ENCODE assay signal across 1 cellular context in genomic region chr9:129040113-129040643, GRCh38.
TF ChIP-seq lines count a peak whose summit lies in the region.

No MANE protein-coding gene starts in this region.

TF ChIP-seq in K562, 482 proteins besides CTCF, POLR2A, EP300 and RAD21 (continues in another document):
- TF ChIP-seq ZNF232 (CRISPR knock-in tag; IDR thresholded peaks at IDR 0.05), result no peak
- no peak for TF ChIP-seq POLR2H (tag; IDR thresholded peaks at IDR 0.05; ENCODE audit: low read depth)
- TF ChIP-seq, protein P1, sequence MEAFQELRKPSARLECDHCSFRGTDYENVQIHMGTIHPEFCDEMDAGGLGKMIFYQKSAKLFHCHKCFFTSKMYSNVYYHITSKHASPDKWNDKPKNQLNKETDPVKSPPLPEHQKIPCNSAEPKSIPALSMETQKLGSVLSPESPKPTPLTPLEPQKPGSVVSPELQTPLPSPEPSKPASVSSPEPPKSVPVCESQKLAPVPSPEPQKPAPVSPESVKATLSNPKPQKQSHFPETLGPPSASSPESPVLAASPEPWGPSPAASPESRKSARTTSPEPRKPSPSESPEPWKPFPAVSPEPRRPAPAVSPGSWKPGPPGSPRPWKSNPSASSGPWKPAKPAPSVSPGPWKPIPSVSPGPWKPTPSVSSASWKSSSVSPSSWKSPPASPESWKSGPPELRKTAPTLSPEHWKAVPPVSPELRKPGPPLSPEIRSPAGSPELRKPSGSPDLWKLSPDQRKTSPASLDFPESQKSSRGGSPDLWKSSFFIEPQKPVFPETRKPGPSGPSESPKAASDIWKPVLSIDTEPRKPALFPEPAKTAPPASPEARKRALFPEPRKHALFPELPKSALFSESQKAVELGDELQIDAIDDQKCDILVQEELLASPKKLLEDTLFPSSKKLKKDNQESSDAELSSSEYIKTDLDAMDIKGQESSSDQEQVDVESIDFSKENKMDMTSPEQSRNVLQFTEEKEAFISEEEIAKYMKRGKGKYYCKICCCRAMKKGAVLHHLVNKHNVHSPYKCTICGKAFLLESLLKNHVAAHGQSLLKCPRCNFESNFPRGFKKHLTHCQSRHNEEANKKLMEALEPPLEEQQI (IDR thresholded peaks at IDR 0.05), result no peak
- TF ChIP-seq RNF2 (IDR thresholded peaks at IDR 0.05), result peak; percentile 60
- TF ChIP-seq C11orf30 (IDR thresholded peaks at IDR 0.05; ENCODE audit: low read depth), result no peak
- no peak for TF ChIP-seq CHCHD3 (CRISPR knock-in tag; IDR thresholded peaks at IDR 0.05)
- TF ChIP-seq BRD4 (IDR thresholded peaks at IDR 0.05), result no peak
- no peak for TF ChIP-seq ZSCAN32 (CRISPR knock-in tag; IDR thresholded peaks at IDR 0.05)
- TF ChIP-seq, protein P2, sequence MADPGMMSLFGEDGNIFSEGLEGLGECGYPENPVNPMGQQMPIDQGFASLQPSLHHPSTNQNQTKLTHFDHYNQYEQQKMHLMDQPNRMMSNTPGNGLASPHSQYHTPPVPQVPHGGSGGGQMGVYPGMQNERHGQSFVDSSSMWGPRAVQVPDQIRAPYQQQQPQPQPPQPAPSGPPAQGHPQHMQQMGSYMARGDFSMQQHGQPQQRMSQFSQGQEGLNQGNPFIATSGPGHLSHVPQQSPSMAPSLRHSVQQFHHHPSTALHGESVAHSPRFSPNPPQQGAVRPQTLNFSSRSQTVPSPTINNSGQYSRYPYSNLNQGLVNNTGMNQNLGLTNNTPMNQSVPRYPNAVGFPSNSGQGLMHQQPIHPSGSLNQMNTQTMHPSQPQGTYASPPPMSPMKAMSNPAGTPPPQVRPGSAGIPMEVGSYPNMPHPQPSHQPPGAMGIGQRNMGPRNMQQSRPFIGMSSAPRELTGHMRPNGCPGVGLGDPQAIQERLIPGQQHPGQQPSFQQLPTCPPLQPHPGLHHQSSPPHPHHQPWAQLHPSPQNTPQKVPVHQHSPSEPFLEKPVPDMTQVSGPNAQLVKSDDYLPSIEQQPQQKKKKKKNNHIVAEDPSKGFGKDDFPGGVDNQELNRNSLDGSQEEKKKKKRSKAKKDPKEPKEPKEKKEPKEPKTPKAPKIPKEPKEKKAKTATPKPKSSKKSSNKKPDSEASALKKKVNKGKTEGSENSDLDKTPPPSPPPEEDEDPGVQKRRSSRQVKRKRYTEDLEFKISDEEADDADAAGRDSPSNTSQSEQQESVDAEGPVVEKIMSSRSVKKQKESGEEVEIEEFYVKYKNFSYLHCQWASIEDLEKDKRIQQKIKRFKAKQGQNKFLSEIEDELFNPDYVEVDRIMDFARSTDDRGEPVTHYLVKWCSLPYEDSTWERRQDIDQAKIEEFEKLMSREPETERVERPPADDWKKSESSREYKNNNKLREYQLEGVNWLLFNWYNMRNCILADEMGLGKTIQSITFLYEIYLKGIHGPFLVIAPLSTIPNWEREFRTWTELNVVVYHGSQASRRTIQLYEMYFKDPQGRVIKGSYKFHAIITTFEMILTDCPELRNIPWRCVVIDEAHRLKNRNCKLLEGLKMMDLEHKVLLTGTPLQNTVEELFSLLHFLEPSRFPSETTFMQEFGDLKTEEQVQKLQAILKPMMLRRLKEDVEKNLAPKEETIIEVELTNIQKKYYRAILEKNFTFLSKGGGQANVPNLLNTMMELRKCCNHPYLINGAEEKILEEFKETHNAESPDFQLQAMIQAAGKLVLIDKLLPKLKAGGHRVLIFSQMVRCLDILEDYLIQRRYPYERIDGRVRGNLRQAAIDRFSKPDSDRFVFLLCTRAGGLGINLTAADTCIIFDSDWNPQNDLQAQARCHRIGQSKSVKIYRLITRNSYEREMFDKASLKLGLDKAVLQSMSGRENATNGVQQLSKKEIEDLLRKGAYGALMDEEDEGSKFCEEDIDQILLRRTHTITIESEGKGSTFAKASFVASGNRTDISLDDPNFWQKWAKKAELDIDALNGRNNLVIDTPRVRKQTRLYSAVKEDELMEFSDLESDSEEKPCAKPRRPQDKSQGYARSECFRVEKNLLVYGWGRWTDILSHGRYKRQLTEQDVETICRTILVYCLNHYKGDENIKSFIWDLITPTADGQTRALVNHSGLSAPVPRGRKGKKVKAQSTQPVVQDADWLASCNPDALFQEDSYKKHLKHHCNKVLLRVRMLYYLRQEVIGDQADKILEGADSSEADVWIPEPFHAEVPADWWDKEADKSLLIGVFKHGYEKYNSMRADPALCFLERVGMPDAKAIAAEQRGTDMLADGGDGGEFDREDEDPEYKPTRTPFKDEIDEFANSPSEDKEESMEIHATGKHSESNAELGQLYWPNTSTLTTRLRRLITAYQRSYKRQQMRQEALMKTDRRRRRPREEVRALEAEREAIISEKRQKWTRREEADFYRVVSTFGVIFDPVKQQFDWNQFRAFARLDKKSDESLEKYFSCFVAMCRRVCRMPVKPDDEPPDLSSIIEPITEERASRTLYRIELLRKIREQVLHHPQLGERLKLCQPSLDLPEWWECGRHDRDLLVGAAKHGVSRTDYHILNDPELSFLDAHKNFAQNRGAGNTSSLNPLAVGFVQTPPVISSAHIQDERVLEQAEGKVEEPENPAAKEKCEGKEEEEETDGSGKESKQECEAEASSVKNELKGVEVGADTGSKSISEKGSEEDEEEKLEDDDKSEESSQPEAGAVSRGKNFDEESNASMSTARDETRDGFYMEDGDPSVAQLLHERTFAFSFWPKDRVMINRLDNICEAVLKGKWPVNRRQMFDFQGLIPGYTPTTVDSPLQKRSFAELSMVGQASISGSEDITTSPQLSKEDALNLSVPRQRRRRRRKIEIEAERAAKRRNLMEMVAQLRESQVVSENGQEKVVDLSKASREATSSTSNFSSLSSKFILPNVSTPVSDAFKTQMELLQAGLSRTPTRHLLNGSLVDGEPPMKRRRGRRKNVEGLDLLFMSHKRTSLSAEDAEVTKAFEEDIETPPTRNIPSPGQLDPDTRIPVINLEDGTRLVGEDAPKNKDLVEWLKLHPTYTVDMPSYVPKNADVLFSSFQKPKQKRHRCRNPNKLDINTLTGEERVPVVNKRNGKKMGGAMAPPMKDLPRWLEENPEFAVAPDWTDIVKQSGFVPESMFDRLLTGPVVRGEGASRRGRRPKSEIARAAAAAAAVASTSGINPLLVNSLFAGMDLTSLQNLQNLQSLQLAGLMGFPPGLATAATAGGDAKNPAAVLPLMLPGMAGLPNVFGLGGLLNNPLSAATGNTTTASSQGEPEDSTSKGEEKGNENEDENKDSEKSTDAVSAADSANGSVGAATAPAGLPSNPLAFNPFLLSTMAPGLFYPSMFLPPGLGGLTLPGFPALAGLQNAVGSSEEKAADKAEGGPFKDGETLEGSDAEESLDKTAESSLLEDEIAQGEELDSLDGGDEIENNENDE (IDR thresholded peaks at IDR 0.05; ENCODE audit: low read depth, low read length), result no peak
- TF ChIP-seq ZBTB2 (IDR thresholded peaks at IDR 0.05), result peak; percentile 29; the same call in 1 of the 2 replicates
- no peak for TF ChIP-seq ELK3 (CRISPR knock-in tag; IDR thresholded peaks at IDR 0.05)
- TF ChIP-seq KDM1A (IDR thresholded peaks at IDR 0.05), result 0 out of 4 replicates have a peak, but pooled peaks of 1 of the 2 experiments have one; percentile 1
- TF ChIP-seq CBFA2T3 (IDR thresholded peaks at IDR 0.05), result peak; percentile 77
- 0 out of 2 replicates have a peak, but pooled peaks have one; percentile 31 for TF ChIP-seq CREM (IDR thresholded peaks at IDR 0.05; ENCODE audit: low read depth)
- TF ChIP-seq RBM25 (IDR thresholded peaks at IDR 0.05; ENCODE audit: low read depth, low read length, severe bottlenecking), result no peak
- TF ChIP-seq BHLHE40 (IDR thresholded peaks at IDR 0.05; ENCODE audit: low read length), result peak; percentile 86
- TF ChIP-seq NRF1 (conservative IDR thresholded peaks at IDR 0.05 in 1 of 2, IDR thresholded peaks at IDR 0.05 in 1 of 2), result 0 out of 4 replicates have a peak, but pooled peaks of 1 of the 2 experiments have one; percentile 10
- TF ChIP-seq MYC (IDR thresholded peaks at IDR 0.05; ENCODE audit: low read depth, low read length), result peak; percentile 67
- no peak for TF ChIP-seq MYC (CRISPR knock-in tag; IDR thresholded peaks at IDR 0.05; ENCODE audit: borderline replicate concordance, low read depth)
- TF ChIP-seq HCFC1 (IDR thresholded peaks at IDR 0.05; ENCODE audit: low read depth, low read length), result no peak
- no peak for TF ChIP-seq ZNF76 (CRISPR knock-in tag; IDR thresholded peaks at IDR 0.05; ENCODE audit: borderline replicate concordance)
- no peak for TF ChIP-seq ARID3A (IDR thresholded peaks at IDR 0.05; ENCODE audit: borderline replicate concordance, low read depth, low read length)
- TF ChIP-seq MEIS2 (IDR thresholded peaks at IDR 0.05; ENCODE audit: partially characterized antibody), result no peak
- no peak for TF ChIP-seq EHMT2 (IDR thresholded peaks at IDR 0.05)
- TF ChIP-seq, protein P3, sequence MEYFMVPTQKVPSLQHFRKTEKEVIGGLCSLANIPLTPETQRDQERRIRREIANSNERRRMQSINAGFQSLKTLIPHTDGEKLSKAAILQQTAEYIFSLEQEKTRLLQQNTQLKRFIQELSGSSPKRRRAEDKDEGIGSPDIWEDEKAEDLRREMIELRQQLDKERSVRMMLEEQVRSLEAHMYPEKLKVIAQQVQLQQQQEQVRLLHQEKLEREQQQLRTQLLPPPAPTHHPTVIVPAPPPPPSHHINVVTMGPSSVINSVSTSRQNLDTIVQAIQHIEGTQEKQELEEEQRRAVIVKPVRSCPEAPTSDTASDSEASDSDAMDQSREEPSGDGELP (CRISPR knock-in tag; IDR thresholded peaks at IDR 0.05; ENCODE audit: borderline replicate concordance), result peak; percentile 57; the same call in 1 of the 2 replicates
- no peak for TF ChIP-seq NR2F6 (CRISPR knock-in tag; IDR thresholded peaks at IDR 0.05)
- TF ChIP-seq CBFA2T2 (conservative IDR thresholded peaks at IDR 0.05), result peak; percentile 37; the same call in 1 of the 2 replicates
- TF ChIP-seq RBM22 (IDR thresholded peaks at IDR 0.05; ENCODE audit: low read depth, low read length, poor library complexity, severe bottlenecking), result no peak
- TF ChIP-seq MTA2 (IDR thresholded peaks at IDR 0.05; ENCODE audit: low read depth), result peak; percentile 55
- peak in 1 of 2 experiments; percentile 27; a peak in 1 of 4 replicates for TF ChIP-seq MAZ (CRISPR knock-in tag; conservative IDR thresholded peaks at IDR 0.05 in 1 of 2, IDR thresholded peaks at IDR 0.05 in 1 of 2)
- TF ChIP-seq NR4A1 (CRISPR knock-in tag; IDR thresholded peaks at IDR 0.05), result no peak
- TF ChIP-seq NR4A1 (tag; IDR thresholded peaks at IDR 0.05), result peak; percentile 32; the same call in 1 of the 2 replicates
- TF ChIP-seq ZFP36 (IDR thresholded peaks at IDR 0.05; ENCODE audit: low read depth, low read length, partially characterized antibody), result no peak
- no peak for TF ChIP-seq ZNF551 (CRISPR knock-in tag; IDR thresholded peaks at IDR 0.05)
- TF ChIP-seq JUND (IDR thresholded peaks at IDR 0.05; ENCODE audit: borderline replicate concordance, low read depth, low read length), result no peak
- TF ChIP-seq JUND (tag; IDR thresholded peaks at IDR 0.05; ENCODE audit: borderline replicate concordance, low read depth, low read length), result peak; percentile 36; the same call in 1 of the 3 replicates
- TF ChIP-seq, protein P4, sequence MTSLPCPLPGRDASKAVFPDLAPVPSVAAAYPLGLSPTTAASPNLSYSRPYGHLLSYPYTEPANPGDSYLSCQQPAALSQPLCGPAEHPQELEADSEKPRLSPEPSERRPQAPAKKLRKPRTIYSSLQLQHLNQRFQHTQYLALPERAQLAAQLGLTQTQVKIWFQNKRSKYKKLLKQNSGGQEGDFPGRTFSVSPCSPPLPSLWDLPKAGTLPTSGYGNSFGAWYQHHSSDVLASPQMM (CRISPR knock-in tag; IDR thresholded peaks at IDR 0.05), result no peak
- TF ChIP-seq, protein P5, sequence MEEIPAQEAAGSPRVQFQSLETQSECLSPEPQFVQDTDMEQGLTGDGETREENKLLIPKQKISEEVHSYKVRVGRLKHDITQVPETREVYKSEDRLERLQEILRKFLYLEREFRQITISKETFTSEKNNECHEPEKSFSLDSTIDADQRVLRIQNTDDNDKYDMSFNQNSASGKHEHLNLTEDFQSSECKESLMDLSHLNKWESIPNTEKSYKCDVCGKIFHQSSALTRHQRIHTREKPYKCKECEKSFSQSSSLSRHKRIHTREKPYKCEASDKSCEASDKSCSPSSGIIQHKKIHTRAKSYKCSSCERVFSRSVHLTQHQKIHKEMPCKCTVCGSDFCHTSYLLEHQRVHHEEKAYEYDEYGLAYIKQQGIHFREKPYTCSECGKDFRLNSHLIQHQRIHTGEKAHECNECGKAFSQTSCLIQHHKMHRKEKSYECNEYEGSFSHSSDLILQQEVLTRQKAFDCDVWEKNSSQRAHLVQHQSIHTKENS (CRISPR knock-in tag; IDR thresholded peaks at IDR 0.05), result no peak
- TF ChIP-seq L3MBTL2 (IDR thresholded peaks at IDR 0.05), result peak; percentile 44
- no peak for TF ChIP-seq ZBTB34 (CRISPR knock-in tag; IDR thresholded peaks at IDR 0.05)
